ENCODE assay signal across 17 cellular contexts in genomic region chr12:24592048-24592447, GRCh38.
"Had no signal": no experiment of that assay in that cellular context is flagged by ENCODE, and none has a peak within 500 bp of the region (broad histone marks: within the 10 kb centered on the region; RNA-seq: fewer than 3 reads in every experiment).

No MANE protein-coding gene starts in this region.

- H3K4me3 ChIP-seq: coronary artery, esophagus squamous epithelium, heart left ventricle, right lobe of liver, stomach, suprapubic skin, tibial nerve had no signal

- H3K4me1 ChIP-seq: esophagus squamous epithelium, heart left ventricle, stomach, suprapubic skin, tibial nerve had no signal

- H3K27ac ChIP-seq: coronary artery, esophagus squamous epithelium, heart left ventricle, right lobe of liver, stomach, suprapubic skin, tibial nerve had no signal

- H3K27me3 ChIP-seq: esophagus squamous epithelium, heart left ventricle, right lobe of liver, stomach, suprapubic skin, tibial nerve had no signal

- H3K36me3 ChIP-seq: esophagus squamous epithelium, heart left ventricle, right lobe of liver, stomach, suprapubic skin, tibial nerve had no signal

- H3K9me3 ChIP-seq: esophagus squamous epithelium, heart left ventricle, right lobe of liver, stomach, suprapubic skin, tibial nerve had no signal

- ATAC-seq: activated T-cell treated with anti-CD3 and anti-CD28 coated beads, Interleukin-2, amount 50 U/mL, for 72 hours; heart left ventricle; right lobe of liver; stimulated activated memory B cell treated with anti-CD40 and anti-IgM and Interleukin-4, amounts not matched to agents 10 μg/mL and 1 μg/mL and 100 μg/mL, for 72 hours had no signal

- DNase-seq: activated effector memory CD4-positive, alpha-beta T cell treated with Interleukin-2 at 50 U/mL for 16 hours; activated naive CD4-positive, alpha-beta T cell treated with anti-CD3 and anti-CD28 coated beads for 36 hours; activated naive CD8-positive, alpha-beta T cell treated with anti-CD3 and anti-CD28 coated beads, Interleukin-2, amount 10 ng/mL, durations not matched to agents 7 days and 5 days; activated T-cell treated with anti-CD3 and anti-CD28 coated beads, Interleukin-2, amount 50 U/mL, for 72 hours; amygdala; esophagus squamous epithelium; heart left ventricle; occipital lobe; right lobe of liver; small intestine; stimulated activated CD4-positive, alpha-beta T cell treated with anti-CD3 and anti-CD28 coated beads, Interleukin-15, amount 100 ng/mL, for 24 hours; stomach; T-helper 9 cell had no signal
